8 cellular contexts compared by ENCODE assay signal in genomic region chr5:72244862-72245371, GRCh38.
A peak's percentile ranks its signal among the peaks of the same experiment; 100 is the strongest.
DNase-seq lines count a peak whose midpoint lies in the region; ATAC-seq and TF ChIP-seq lines count a peak whose summit lies in the region.

No MANE protein-coding gene starts in this region.

- H3K4me3 Mint-ChIP-seq in activated T-helper 1 cell treated with anti-CD3 and anti-CD28 coated beads, Interleukin-12 subunit alpha, Interleukin-12 subunit beta, Interleukin-2, Interleukin-4 antibody, amounts not matched to agents 30 ng/mL and 10 ng/mL and 1 ng/mL, durations not matched to agents 14 hours and 24 hours and 36 hours, result no peak overlapping the region

- ATAC-seq in HG03565 (IDR thresholded peaks at IDR 0.05; ENCODE audit: unreplicated experiment), result peak; percentile 66
- ATAC-seq in activated CD4-positive, CD25-positive, alpha-beta regulatory T cell treated with anti-CD3 and anti-CD28 coated beads, Interleukin-2, amount 50 U/mL, for 24 hours, result no peak

- DNase-seq in EL (peak; percentile 59), GM20000 (ENCODE audit: low spot score) (peak; percentile 16), SK-N-DZ (ENCODE audit: low spot score) (peak; percentile 59), fibroblast of the conjunctiva (ENCODE audit: low read depth) (peak; percentile 56), putamen (ENCODE audit: low spot score) (peak; percentile 76)
- DNase-seq in activated T-helper 1 cell treated with anti-CD3 and anti-CD28 coated beads, Interleukin-12 subunit alpha, Interleukin-12 subunit beta, Interleukin-2, Interleukin-4 antibody, amounts not matched to agents 30 ng/mL and 10 ng/mL and 1 ng/mL, durations not matched to agents 14 hours and 24 hours and 36 hours (ENCODE audit: low spot score), result no peak

- no peak overlapping the region for H3K27ac Mint-ChIP-seq in activated T-helper 1 cell treated with anti-CD3 and anti-CD28 coated beads, Interleukin-12 subunit alpha, Interleukin-12 subunit beta, Interleukin-2, Interleukin-4 antibody, amounts not matched to agents 30 ng/mL and 10 ng/mL and 1 ng/mL, durations not matched to agents 14 hours and 24 hours and 36 hours

- peaks cover 11% of the 10 kb centered on the region for H3K4me1 Mint-ChIP-seq in activated T-helper 1 cell treated with anti-CD3 and anti-CD28 coated beads, Interleukin-12 subunit alpha, Interleukin-12 subunit beta, Interleukin-2, Interleukin-4 antibody, amounts not matched to agents 30 ng/mL and 10 ng/mL and 1 ng/mL, durations not matched to agents 14 hours and 24 hours and 36 hours (ENCODE audit: low read depth)

- TF ChIP-seq CTCF in GM20000 (IDR thresholded peaks at IDR 0.05; ENCODE audit: extremely low read depth, missing control alignments), result peak; percentile 24

- H3K27me3 Mint-ChIP-seq in activated T-helper 1 cell treated with anti-CD3 and anti-CD28 coated beads, Interleukin-12 subunit alpha, Interleukin-12 subunit beta, Interleukin-2, Interleukin-4 antibody, amounts not matched to agents 30 ng/mL and 10 ng/mL and 1 ng/mL, durations not matched to agents 14 hours and 24 hours and 36 hours (ENCODE audit: insufficient read depth), result peaks cover 3% of the 10 kb centered on the region

- H3K36me3 Mint-ChIP-seq in activated T-helper 1 cell treated with anti-CD3 and anti-CD28 coated beads, Interleukin-12 subunit alpha, Interleukin-12 subunit beta, Interleukin-2, Interleukin-4 antibody, amounts not matched to agents 30 ng/mL and 10 ng/mL and 1 ng/mL, durations not matched to agents 14 hours and 24 hours and 36 hours (ENCODE audit: low read depth), result peaks cover 10% of the 10 kb centered on the region

- H3K9me3 Mint-ChIP-seq in activated T-helper 1 cell treated with anti-CD3 and anti-CD28 coated beads, Interleukin-12 subunit alpha, Interleukin-12 subunit beta, Interleukin-2, Interleukin-4 antibody, amounts not matched to agents 30 ng/mL and 10 ng/mL and 1 ng/mL, durations not matched to agents 14 hours and 24 hours and 36 hours, result no peaks in the 10 kb centered on the region

- intact Hi-C loops in activated T-helper 1 cell treated with anti-CD3 and anti-CD28 coated beads, Interleukin-12 subunit alpha, Interleukin-12 subunit beta, Interleukin-2, Interleukin-4 antibody, amounts not matched to agents 30 ng/mL and 10 ng/mL and 1 ng/mL, durations not matched to agents 14 hours and 24 hours and 36 hours (cut with micrococcal nuclease), result no loop called here
